In the genomic region with DNA sequence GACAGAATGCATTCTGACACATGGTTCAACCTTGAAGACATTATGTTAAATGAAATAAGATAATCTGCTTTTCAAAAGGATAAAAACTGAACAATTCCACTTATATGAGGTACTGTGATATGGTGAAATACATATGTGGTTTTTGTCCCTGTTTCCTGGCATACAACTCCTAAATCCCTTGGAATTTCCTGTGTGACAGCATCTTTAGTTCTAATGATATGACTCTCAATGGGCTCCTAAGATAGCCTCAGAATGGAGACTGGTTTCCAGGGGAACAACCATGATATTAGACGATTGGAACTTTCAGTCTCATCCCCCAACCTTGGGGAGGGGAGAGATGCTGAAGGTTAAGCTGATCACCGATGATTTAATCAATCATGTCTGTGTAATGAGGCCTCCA, we compare ENCODE assay signal across 21 cellular contexts. TPM values are rescaled to one million over a fixed set of nuclear protein-coding genes. Genes with fewer than 3 reads are reported as not detected.
A peak's percentile ranks its signal among the peaks of the same experiment; 100 is the strongest.
DNase-seq lines count a peak whose midpoint lies in the region; ATAC-seq and TF ChIP-seq lines count a peak whose summit lies in the region.
"Had no signal": no experiment of that assay in that cellular context is flagged by ENCODE, and none has a peak within 500 bp of the region (broad histone marks: within the 10 kb centered on the region; RNA-seq: fewer than 3 reads in every experiment).

No MANE protein-coding gene starts in this region.

- intact Hi-C loops in upper lobe of right lung (cut with DNase I) (no loop called here), left cardiac atrium (cut with DNase I) (no loop called here)

- H3K14ac ChIP-seq in mesenchymal stem cell (ENCODE audit: low read length in 2 of 2): no peak overlapping the region

- peak; percentile 78 for DNase-seq in AG10803 (ENCODE audit: low read depth)
- peak; percentile 29 for DNase-seq in HS-27A (ENCODE audit: low read depth)
- no peak for DNase-seq in chondrocyte (ENCODE audit: low spot score)
- peak; percentile 62 for DNase-seq in mesenchymal stem cell
- no peak for DNase-seq in upper lobe of right lung
- DNase-seq in left cardiac atrium: no peak
- no peak for DNase-seq in HT-29 (ENCODE audit: low spot score)
- no peak for DNase-seq in stimulated activated naive CD4-positive, alpha-beta T cell treated with Interleukin-2 at 50 U/mL for 16 hours (lab: John Stamatoyannopoulos, UW)
- DNase-seq: activated CD4-positive, alpha-beta memory T cell treated with anti-CD3 and anti-CD28 coated beads for 36 hours; activated naive CD4-positive, alpha-beta T cell treated with anti-CD3 and anti-CD28 coated beads for 36 hours; activated T-cell treated with anti-CD3 and anti-CD28 coated beads for 4 hours; colonic mucosa; H7; MV-4-11; NCI-H187; NCI-H82; PC-3; SIG-M5 had no signal

- H3K27me3 ChIP-seq in mesenchymal stem cell (ENCODE audit: control insufficient read depth in 1 of 2, insufficient read depth in 1 of 2, low read length in 2 of 2) (no peaks in the 10 kb centered on the region), upper lobe of right lung (no peaks in the 10 kb centered on the region)
- H3K27me3 ChIP-seq: colonic mucosa had no signal

- H3K9me3 ChIP-seq in mesenchymal stem cell (ENCODE audit: control insufficient read depth, low read length) (no peaks in the 10 kb centered on the region), upper lobe of right lung (no peaks in the 10 kb centered on the region)
- H3K9me3 ChIP-seq: colonic mucosa had no signal

- no peaks in the 10 kb centered on the region for H3K27me3 Mint-ChIP-seq in chondrocyte (ENCODE audit: low read depth)
- H3K27me3 Mint-ChIP-seq: activated CD4-positive, alpha-beta memory T cell treated with anti-CD3 and anti-CD28 coated beads for 36 hours; B cell had no signal

- H3K4me2 ChIP-seq in mesenchymal stem cell (ENCODE audit: low read length, poor library complexity, severe bottlenecking): no peak overlapping the region

- no peak overlapping the region for H2BK5ac ChIP-seq in mesenchymal stem cell (ENCODE audit: low read depth, low read length, poor library complexity, severe bottlenecking)

- no peak overlapping the region for H3K4me3 Mint-ChIP-seq in chondrocyte (ENCODE audit: unreplicated experiment)
- H3K4me3 Mint-ChIP-seq: activated CD4-positive, alpha-beta memory T cell treated with anti-CD3 and anti-CD28 coated beads for 36 hours; activated naive CD4-positive, alpha-beta T cell treated with anti-CD3 and anti-CD28 coated beads for 36 hours; B cell; neural crest cell had no signal

- H2AFZ ChIP-seq in mesenchymal stem cell (ENCODE audit: low read depth, low read length): no peak overlapping the region

- H4K91ac ChIP-seq in mesenchymal stem cell (ENCODE audit: low read length): no peak overlapping the region

- 84% methylated on average over 2 of the region's 2 CpGs for WGBS in mesenchymal stem cell

- H3K18ac ChIP-seq in mesenchymal stem cell (ENCODE audit: low read depth in 1 of 2, low read length in 2 of 2): no peak overlapping the region

- H2BK12ac ChIP-seq in mesenchymal stem cell (ENCODE audit: low read length in 2 of 2): no peak overlapping the region

- H2AK5ac ChIP-seq in mesenchymal stem cell (ENCODE audit: low read length, severe bottlenecking): no peak overlapping the region

- no peak overlapping the region for H2BK120ac ChIP-seq in mesenchymal stem cell (ENCODE audit: low read depth, low read length)

- peaks cover 27 to 71% of the 10 kb centered on the region in 2 experiments for H3K36me3 ChIP-seq in mesenchymal stem cell (ENCODE audit: control insufficient read depth in 1 of 2, insufficient read depth in 2 of 2, low read depth in 1 of 2, low read length in 2 of 2)
- H3K36me3 ChIP-seq in upper lobe of right lung: peaks cover 94% of the 10 kb centered on the region

- no peak overlapping the region for H3K4me3 ChIP-seq in AG10803 (ENCODE audit: low read length)
- no peak overlapping the region for H3K4me3 ChIP-seq in mesenchymal stem cell (ENCODE audit: insufficient read depth in 1 of 2, low read depth in 1 of 2, low read length in 2 of 2)
- H3K4me3 ChIP-seq in upper lobe of right lung: no peak overlapping the region
- H3K4me3 ChIP-seq: colonic mucosa had no signal

- H3K27ac Mint-ChIP-seq in chondrocyte (ENCODE audit: unreplicated experiment): peak overlapping the region; percentile 17
- H3K27ac Mint-ChIP-seq: activated CD4-positive, alpha-beta memory T cell treated with anti-CD3 and anti-CD28 coated beads for 36 hours; activated naive CD4-positive, alpha-beta T cell treated with anti-CD3 and anti-CD28 coated beads for 36 hours; B cell had no signal

- ATAC-seq in upper lobe of right lung (no peak), left cardiac atrium (no peak)
- ATAC-seq: left lobe of liver, PC-3 had no signal

- no peak for TF ChIP-seq CTCF in AG10803 (conservative IDR thresholded peaks at IDR 0.05; ENCODE audit: low read length)
- no peak for TF ChIP-seq CTCF in chondrocyte (IDR thresholded peaks at IDR 0.05)
- no peak for TF ChIP-seq CTCF in upper lobe of right lung (IDR thresholded peaks at IDR 0.05)

- no peaks in the 10 kb centered on the region for H3K9me3 Mint-ChIP-seq in chondrocyte (ENCODE audit: low read depth)
- H3K9me3 Mint-ChIP-seq: activated CD4-positive, alpha-beta memory T cell treated with anti-CD3 and anti-CD28 coated beads for 36 hours; activated naive CD4-positive, alpha-beta T cell treated with anti-CD3 and anti-CD28 coated beads for 36 hours; neural crest cell had no signal

- peaks cover 19% of the 10 kb centered on the region for H3K4me1 Mint-ChIP-seq in chondrocyte (ENCODE audit: low read depth)
- H3K4me1 Mint-ChIP-seq: B cell had no signal

- peaks cover 21% of the 10 kb centered on the region for H3K36me3 Mint-ChIP-seq in chondrocyte (ENCODE audit: low read depth)

- no peak overlapping the region for H3K4ac ChIP-seq in mesenchymal stem cell (ENCODE audit: low read depth in 1 of 2, low read length in 2 of 2)

- H3K27ac ChIP-seq in mesenchymal stem cell (ENCODE audit: low read length, poor library complexity, severe bottlenecking) (no peak overlapping the region), upper lobe of right lung (no peak overlapping the region)
- H3K27ac ChIP-seq: colonic mucosa had no signal

- H4K8ac ChIP-seq in mesenchymal stem cell (ENCODE audit: low read length): no peak overlapping the region

- H3K9ac ChIP-seq in mesenchymal stem cell (ENCODE audit: low read length): no peak overlapping the region

- no peak overlapping the region for H2BK15ac ChIP-seq in mesenchymal stem cell (ENCODE audit: low read depth, poor library complexity, severe bottlenecking)

- peaks cover 19% of the 10 kb centered on the region for H3K79me1 ChIP-seq in mesenchymal stem cell (replicated peaks; ENCODE audit: low read length, poor library complexity, severe bottlenecking)

- no peak overlapping the region for H3K23ac ChIP-seq in mesenchymal stem cell (ENCODE audit: low read length in 2 of 2)

- H3K4me1 ChIP-seq in mesenchymal stem cell (ENCODE audit: control insufficient read depth, insufficient read depth, low read depth, low read length) (no peaks in the 10 kb centered on the region), upper lobe of right lung (no peaks in the 10 kb centered on the region)
- H3K4me1 ChIP-seq: colonic mucosa had no signal

RNA-seq across cellular contexts. Expression of a gene that starts 37.7 kb away (rescaled TPM):
- 10.2 to 12.0 TPM (median 10.9 TPM) in 3 replicates for total RNA-seq in chondrocyte
- 3.2 TPM for polyA plus RNA-seq in mesenchymal stem cell (2013, experiment 1 of 2)
- polyA plus RNA-seq in mesenchymal stem cell (2013, experiment 2 of 2): 3.7 TPM
- 9.3 TPM for total RNA-seq in upper lobe of right lung
- 1 to 10 TPM; 4.6 to 6.9 TPM for total RNA-seq in left cardiac atrium
- 8.6 and 10.9 TPM in 2 replicates for total RNA-seq in HT-29 (2014; rRNA removed; shearing (Covaris generic))

RNA-seq across cellular contexts. Expression of a gene that starts 46.4 kb away (rescaled TPM):
- total RNA-seq in chondrocyte (62.7 to 82.0 TPM (median 62.9 TPM) in 3 replicates), upper lobe of right lung (90.0 TPM), left cardiac atrium (10 to 100 TPM; 40.1 to 49.3 TPM)
- 36.5 TPM for polyA plus RNA-seq in mesenchymal stem cell (2013, experiment 1 of 2)
- 36.7 TPM for polyA plus RNA-seq in mesenchymal stem cell (2013, experiment 2 of 2)
- total RNA-seq in HT-29 (2014; rRNA removed; shearing (Covaris generic)): 54.3 and 57.2 TPM in 2 replicates

Comparison
In these comparisons a context has a peak if more than half of its experiments do, and no peak if none do; other contexts are left out.
1. DNase-seq: peak in AG10803 (single experiment), HS-27A (single experiment) and mesenchymal stem cell (single experiment); none in chondrocyte (single experiment), upper lobe of right lung (single experiment), left cardiac atrium (single experiment), HT-29 (single experiment) and stimulated activated naive CD4-positive, alpha-beta T cell treated with Interleukin-2 at 50 U/mL for 16 hours (single experiment).